ENCODE assay signal across 19 cellular contexts in the genomic region with DNA sequence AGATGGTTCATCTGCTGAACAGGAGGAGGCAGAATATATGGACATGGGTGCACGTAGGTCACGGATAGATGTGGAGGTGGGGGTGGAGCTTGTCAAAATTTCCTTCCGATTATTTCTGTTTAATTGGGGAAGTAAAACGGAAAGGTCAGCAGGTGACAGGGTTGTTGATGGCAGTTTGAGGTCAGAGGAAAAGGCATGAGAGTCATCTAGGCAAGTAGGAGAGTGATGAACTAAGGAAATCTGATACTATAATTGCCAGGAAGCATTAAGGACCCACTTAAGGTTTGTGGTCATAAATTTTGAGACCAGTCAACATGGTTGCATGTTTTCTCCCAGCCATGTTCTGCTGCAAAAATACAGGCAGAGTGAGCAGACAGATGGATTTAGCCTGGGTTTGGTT. TPM values are rescaled to one million over a fixed set of nuclear protein-coding genes. Genes with fewer than 3 reads are reported as not detected.
A peak's percentile ranks its signal among the peaks of the same experiment; 100 is the strongest.
DNase-seq lines count a peak whose midpoint lies in the region; ATAC-seq and TF ChIP-seq lines count a peak whose summit lies in the region.
"Had no signal": no experiment of that assay in that cellular context is flagged by ENCODE, and none has a peak within 500 bp of the region (broad histone marks: within the 10 kb centered on the region; RNA-seq: fewer than 3 reads in every experiment).

No MANE protein-coding gene starts in this region.

- H3K4me3 Mint-ChIP-seq in GM23338, result no peak overlapping the region
- no peak overlapping the region for H3K4me3 Mint-ChIP-seq in immature natural killer cell
- H3K4me3 Mint-ChIP-seq: dendritic cell treated with granulocyte-macrophage colony-stimulating factor and Interleukin-4, amounts not matched to agents 40 ng/mL and 50 ng/mL, for 4 days; HFFc6; neural crest cell had no signal

- H3K4me3 ChIP-seq in GM23338 (no peak overlapping the region), OCI-LY7 (ENCODE audit: low read depth, low read length, poor library complexity, severe bottlenecking) (no peak overlapping the region)
- H3K4me3 ChIP-seq: prostate gland had no signal

- no peak for ATAC-seq in GM23338
- ATAC-seq: foreskin keratinocyte, PC-3 had no signal

- H3F3A ChIP-seq in GM23338 (replicated peaks; ENCODE audit: low read depth), result no peaks in the 10 kb centered on the region

- intact Hi-C loops in OCI-LY7 (cut with micrococcal nuclease; ENCODE audit: unreplicated experiment), result no loop called here

- peaks cover 6% of the 10 kb centered on the region; the same call in 1 of the 2 replicates for H3K36me3 ChIP-seq in GM23338 (ENCODE audit: insufficient read depth)
- H3K36me3 ChIP-seq in OCI-LY7 (ENCODE audit: insufficient read depth, low read length), result no peaks in the 10 kb centered on the region
- H3K36me3 ChIP-seq: prostate gland had no signal

- H3K27ac Mint-ChIP-seq in GM23338 (no peak overlapping the region), immature natural killer cell (no peak overlapping the region)
- H3K27ac Mint-ChIP-seq: activated T-helper 2 cell treated with anti-CD3 and anti-CD28 coated beads, Interferon-gamma antibody, Interleukin-2, Interleukin-4, amounts not matched to agents 10 μg/mL and 5 μg/mL and 100 μg/mL, durations not matched to agents 14 hours and 24 hours and 36 hours; dendritic cell treated with granulocyte-macrophage colony-stimulating factor and Interleukin-4, amounts not matched to agents 40 ng/mL and 50 ng/mL, for 4 days; HFFc6 had no signal

- H3K9me3 Mint-ChIP-seq in GM23338 (peaks cover 17% of the 10 kb centered on the region), immature natural killer cell (peaks cover 0 to 3% (median 0%) of the 10 kb centered on the region in 6 donors)
- H3K9me3 Mint-ChIP-seq: HFFc6 had no signal

- H3K4me1 Mint-ChIP-seq in GM23338 (no peaks in the 10 kb centered on the region), immature natural killer cell (peaks cover 13 to 16% of the 10 kb centered on the region in 2 donors)
- H3K4me1 Mint-ChIP-seq: neural crest cell had no signal

- H3K4me1 ChIP-seq in GM23338 (ENCODE audit: insufficient read depth), result no peaks in the 10 kb centered on the region
- no peaks in the 10 kb centered on the region for H3K4me1 ChIP-seq in OCI-LY7 (ENCODE audit: insufficient read depth, low read length, poor library complexity, severe bottlenecking)
- H3K4me1 ChIP-seq: foreskin keratinocyte, prostate gland had no signal

- H3K27ac ChIP-seq in GM23338 (ENCODE audit: low read depth) (no peak overlapping the region), OCI-LY7 (ENCODE audit: low read depth, low read length, poor library complexity, severe bottlenecking) (no peak overlapping the region)
- H3K27ac ChIP-seq: epithelial cell of prostate, foreskin keratinocyte, prostate gland had no signal

- no peaks in the 10 kb centered on the region for H3K79me2 ChIP-seq in GM23338 (replicated peaks; ENCODE audit: insufficient read depth)
- no peaks in the 10 kb centered on the region for H3K79me2 ChIP-seq in OCI-LY7 (ENCODE audit: insufficient read depth, low read depth, low read length)

- H4K20me1 ChIP-seq in GM23338 (replicated peaks; ENCODE audit: insufficient read depth) (no peaks in the 10 kb centered on the region), OCI-LY7 (ENCODE audit: insufficient read depth, low read length) (no peaks in the 10 kb centered on the region)

- H3K27me3 Mint-ChIP-seq in GM23338 (ENCODE audit: insufficient read depth, low read depth, poor library complexity), result no peaks in the 10 kb centered on the region
- peaks cover 0 to 4% (median 0%) of the 10 kb centered on the region in 3 donors for H3K27me3 Mint-ChIP-seq in immature natural killer cell (ENCODE audit: low read depth in 3 of 3)
- H3K27me3 Mint-ChIP-seq: dendritic cell treated with granulocyte-macrophage colony-stimulating factor and Interleukin-4, amounts not matched to agents 40 ng/mL and 50 ng/mL, for 4 days had no signal

- no TSS peak for BruUV-seq in OCI-LY7 (replicated peaks; lab: Mats Ljungman, UMichigan)

- H3K27me3 ChIP-seq in GM23338 (ENCODE audit: insufficient read depth), result no peaks in the 10 kb centered on the region
- H3K27me3 ChIP-seq: foreskin keratinocyte had no signal

- H3K36me3 Mint-ChIP-seq in GM23338 (ENCODE audit: low read depth), result peaks cover 18% of the 10 kb centered on the region
- no peaks in the 10 kb centered on the region for H3K36me3 Mint-ChIP-seq in immature natural killer cell

- H3K4me2 ChIP-seq in GM23338 (no peak overlapping the region), OCI-LY7 (ENCODE audit: low read length) (no peak overlapping the region)
- H3K4me2 ChIP-seq: SK-N-SH had no signal

- CTCF ChIA-PET in OCI-LY7 (lab: Charles Lee; ENCODE audit: unreplicated experiment), result no interaction called here

- POLR2A ChIA-PET in OCI-LY7 (lab: Charles Lee), result no interaction called here

- no peaks in the 10 kb centered on the region for H3K9me2 ChIP-seq in GM23338 (ENCODE audit: insufficient read depth)
- 0 out of 2 replicates have a peak, but pooled peaks cover 4% of the 10 kb centered on the region for H3K9me2 ChIP-seq in OCI-LY7 (ENCODE audit: insufficient read depth, low read length)
- H3K9me2 ChIP-seq: SK-N-SH had no signal

- no peak for TF ChIP-seq CTCF in GM23338 (conservative IDR thresholded peaks at IDR 0.05; ENCODE audit: low read depth in 2 of 2)
- TF ChIP-seq CTCF in OCI-LY7 (conservative IDR thresholded peaks at IDR 0.05; ENCODE audit: low read length), result no peak

- DNase-seq in GM23338 (ENCODE audit: low spot score) (no peak), NCI-H1436 (lab: John Stamatoyannopoulos, UW) (peak; percentile 24), NCI-H748 (lab: John Stamatoyannopoulos, UW; ENCODE audit: unreplicated experiment) (peak; percentile 92), myocyte (ENCODE audit: low read depth) (peak; percentile 9), immature natural killer cell (no peak), OCI-LY7 (ENCODE audit: low spot score) (no peak)
- no peak for DNase-seq in central memory CD4-positive, alpha-beta T cell
- DNase-seq: COR-L47; foreskin keratinocyte; HFFc6; PC-3; SK-N-SH; stimulated activated CD4-positive, alpha-beta T cell treated with anti-CD3 and anti-CD28 coated beads, Interleukin-2, amount 100 ng/mL, for 48 hours; T1000 had no signal

- H2AFZ ChIP-seq in GM23338 (0 out of 2 replicates have a peak overlapping the region, but pooled peaks have one; percentile 23), OCI-LY7 (ENCODE audit: low read length) (no peak overlapping the region)

- no peaks in the 10 kb centered on the region for H3K9me3 ChIP-seq in OCI-LY7 (ENCODE audit: low read length)
- H3K9me3 ChIP-seq: prostate gland, SK-N-SH had no signal

TF ChIP-seq in GM23338, 12 proteins besides CTCF, POLR2A, EP300 and RAD21 (continues in another document):
- TF ChIP-seq CREB1 (CRISPR knock-in tag; IDR thresholded peaks at IDR 0.05; ENCODE audit: low read depth) (no peak), NANOG (IDR thresholded peaks at IDR 0.05; ENCODE audit: borderline replicate concordance) (no peak), ZNF114 (CRISPR knock-in tag; IDR thresholded peaks at IDR 0.05) (no peak), STAT1 (IDR thresholded peaks at IDR 0.05; ENCODE audit: unreplicated experiment) (no peak), JUNB (IDR thresholded peaks at IDR 0.05; ENCODE audit: unreplicated experiment) (no peak), ZNF331 (CRISPR knock-in tag; IDR thresholded peaks at IDR 0.05; ENCODE audit: low read depth) (no peak), EZH2phosphoT487 (IDR thresholded peaks at IDR 0.05; ENCODE audit: unreplicated experiment) (no peak)
- TF ChIP-seq, protein P1, sequence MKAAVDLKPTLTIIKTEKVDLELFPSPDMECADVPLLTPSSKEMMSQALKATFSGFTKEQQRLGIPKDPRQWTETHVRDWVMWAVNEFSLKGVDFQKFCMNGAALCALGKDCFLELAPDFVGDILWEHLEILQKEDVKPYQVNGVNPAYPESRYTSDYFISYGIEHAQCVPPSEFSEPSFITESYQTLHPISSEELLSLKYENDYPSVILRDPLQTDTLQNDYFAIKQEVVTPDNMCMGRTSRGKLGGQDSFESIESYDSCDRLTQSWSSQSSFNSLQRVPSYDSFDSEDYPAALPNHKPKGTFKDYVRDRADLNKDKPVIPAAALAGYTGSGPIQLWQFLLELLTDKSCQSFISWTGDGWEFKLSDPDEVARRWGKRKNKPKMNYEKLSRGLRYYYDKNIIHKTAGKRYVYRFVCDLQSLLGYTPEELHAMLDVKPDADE (IDR thresholded peaks at IDR 0.05), result no peak

RNA-seq across cellular contexts. Expression of a gene that starts 8.3 kb away (rescaled TPM):
- total RNA-seq in GM23338 (2014; rRNA removed; shearing (Covaris generic)), result not detected in 2 replicates
- polyA plus RNA-seq in GM23338 (2016; fragmentation: Nextera tagmentation; extraction: Ambion mirVana), result 0.40 TPM in 1 of 2 replicates, not detected in the other
- total RNA-seq in myocyte, result not detected in 2 replicates
- polyA plus RNA-seq in myocyte (2012), result not detected
- polyA plus RNA-seq in immature natural killer cell, result under 1 TPM in 1 of 3 donors, not detected in 2; 0.55 TPM
- not detected in 2 replicates for total RNA-seq in OCI-LY7 (2014; rRNA removed; shearing (Covaris generic))
- total RNA-seq in OCI-LY7 (2022), result not detected in 2 replicates
- total RNA-seq: activated T-helper 2 cell treated with anti-CD3 and anti-CD28 coated beads, Interferon-gamma antibody, Interleukin-2, Interleukin-4, amounts not matched to agents 10 μg/mL and 5 μg/mL and 100 μg/mL, durations not matched to agents 14 hours and 24 hours and 36 hours; foreskin keratinocyte; HFFc6; neural crest cell; PC-3 had no signal
- polyA plus RNA-seq: foreskin keratinocyte had no signal

Comparison
In these comparisons a context has a peak if more than half of its experiments do, and no peak if none do; other contexts are left out.
1. DNase-seq: peak in NCI-H1436 (single experiment), NCI-H748 (single experiment) and myocyte (single experiment); none in GM23338 (single experiment), immature natural killer cell (0 of 3), OCI-LY7 (single experiment) and central memory CD4-positive, alpha-beta T cell (single experiment).